In genomic region chr15:31362121-31362520, GRCh38 we compare ENCODE assay signal across 10 cellular contexts. TPM values are rescaled to one million over a fixed set of nuclear protein-coding genes. Genes with fewer than 3 reads are reported as not detected.
DNase-seq lines count a peak whose midpoint lies in the region; ATAC-seq, FAIRE-seq and TF ChIP-seq lines count a peak whose summit lies in the region.
"Had no signal": no experiment of that assay in that cellular context is flagged by ENCODE, and none has a peak within 500 bp of the region (broad histone marks: within the 10 kb centered on the region; RNA-seq: fewer than 3 reads in every experiment).

No MANE protein-coding gene starts in this region.

- FAIRE-seq in small intestine (lab: Jason Lieb, UNC) = no peak

- H3K79me2 ChIP-seq in OCI-LY7 (ENCODE audit: insufficient read depth, low read depth, low read length) = peaks cover 86% of the 10 kb centered on the region

- H3K27ac ChIP-seq in OCI-LY7 (ENCODE audit: low read depth, low read length, poor library complexity, severe bottlenecking) (peak overlapping the region; percentile 98), small intestine (ENCODE audit: low read depth in 1 of 2, low read length in 1 of 2) (peak overlapping the region; percentile 88 to 96)

- 36 to 46% (median 44%) methylated on average over 4 of the region's 4 CpGs for WGBS in small intestine, 3 donors

- TF ChIP-seq CTCF in OCI-LY7 (conservative IDR thresholded peaks at IDR 0.05; ENCODE audit: low read length) = no peak

- BruUV-seq in OCI-LY7 (replicated peaks; lab: Mats Ljungman, UMichigan) = no TSS peak

- POLR2A ChIA-PET in OCI-LY7 (lab: Charles Lee) = interaction anchor here (1.0 to 2.6 kb wide), 3 partner anchors 10 to 36 kb away, joined by 4 to 10 read pairs (median 6); no protein-coding TSS in a partner anchor

- peak overlapping the region; percentile 97 for H3K4me2 ChIP-seq in OCI-LY7 (ENCODE audit: low read length)
- H3K4me2 ChIP-seq: SK-N-SH had no signal

- no peak for ATAC-seq in HG02885 (IDR thresholded peaks at IDR 0.05; ENCODE audit: poor library complexity, unreplicated experiment)

- H3K4me1 ChIP-seq in OCI-LY7 (ENCODE audit: insufficient read depth, low read length, poor library complexity, severe bottlenecking) = peaks cover 98% of the 10 kb centered on the region
- H3K4me1 ChIP-seq in small intestine (ENCODE audit: control insufficient read depth in 2 of 2, insufficient read depth in 1 of 2, low read depth in 1 of 2, low read length in 1 of 2) = peaks cover 24 to 49% of the 10 kb centered on the region in 2 donors

- intact Hi-C loops in OCI-LY7 (cut with micrococcal nuclease; ENCODE audit: unreplicated experiment) = no loop called here

- DNase-seq in NCI-H2171 treated with DMSO at 0.1 percent for 48 hours (lab: John Stamatoyannopoulos, UW) = peak; percentile 43
- DNase-seq in NCI-H2171 (lab: John Stamatoyannopoulos, UW) = no peak
- no peak for DNase-seq in OCI-LY7 (ENCODE audit: low spot score)
- peak; percentile 58 for DNase-seq in erythroblast (lab: John Stamatoyannopoulos, UW)
- no peak for DNase-seq in small intestine
- DNase-seq in COR-L47 (lab: John Stamatoyannopoulos, UW) = no peak
- no peak for DNase-seq in NCI-H1436 treated with DMSO at 0.1 percent for 48 hours (lab: John Stamatoyannopoulos, UW)
- DNase-seq: NCI-H1436 had no signal

- H3K4me3 ChIP-seq in OCI-LY7 (ENCODE audit: low read depth, low read length, poor library complexity, severe bottlenecking) = peak overlapping the region; percentile 61
- H3K4me3 ChIP-seq in small intestine (ENCODE audit: low read depth in 1 of 2, low read length in 2 of 2) = no peak overlapping the region

- peaks cover 4% of the 10 kb centered on the region; the same call in 1 of the 2 replicates for H4K20me1 ChIP-seq in OCI-LY7 (ENCODE audit: insufficient read depth, low read length)

- no peaks in the 10 kb centered on the region for H3K27me3 ChIP-seq in small intestine (ENCODE audit: control insufficient read depth in 2 of 2, insufficient read depth in 2 of 2, low read length in 2 of 2)

- H3K36me3 ChIP-seq in OCI-LY7 (ENCODE audit: insufficient read depth, low read length) = peaks cover 22% of the 10 kb centered on the region; the same call in 1 of the 2 replicates
- H3K36me3 ChIP-seq in small intestine (ENCODE audit: control insufficient read depth in 2 of 2, insufficient read depth in 2 of 2, low read length in 2 of 2) = no peaks in the 10 kb centered on the region

- CTCF ChIA-PET in OCI-LY7 (lab: Charles Lee; ENCODE audit: unreplicated experiment) = interaction anchor here (1.2 kb wide), 1 partner anchor 96 kb away, joined by 3 read pairs; no protein-coding TSS in a partner anchor

- no peak for TF ChIP-seq POLR2A in erythroblast (IDR thresholded peaks at IDR 0.05; ENCODE audit: low read length)

- H3K9me2 ChIP-seq in OCI-LY7 (ENCODE audit: insufficient read depth, low read length) = no peaks in the 10 kb centered on the region
- H3K9me2 ChIP-seq: SK-N-SH had no signal

- no peak overlapping the region for H2AFZ ChIP-seq in OCI-LY7 (ENCODE audit: low read length)

- no peaks in the 10 kb centered on the region for H3K9me3 ChIP-seq in OCI-LY7 (ENCODE audit: low read length)
- no peaks in the 10 kb centered on the region for H3K9me3 ChIP-seq in small intestine (ENCODE audit: control insufficient read depth, low read depth)
- H3K9me3 ChIP-seq: SK-N-SH had no signal

RNA-seq across cellular contexts. Expression of gene KLF13, which starts 35.5 kb away (rescaled TPM):
- 62.0 and 64.6 TPM in 2 replicates for total RNA-seq in OCI-LY7 (2014; rRNA removed; shearing (Covaris generic))
- total RNA-seq in OCI-LY7 (2022) = 62.6 and 63.2 TPM in 2 replicates
- polyA plus RNA-seq in small intestine = 10 to 100 TPM; 50.6 to 61.3 (median 51.9) TPM

Comparison
In these comparisons a context has a peak if more than half of its experiments do, and no peak if none do; other contexts are left out.
1. DNase-seq: peak in NCI-H2171 treated with DMSO at 0.1 percent for 48 hours (single experiment) and erythroblast (2 of 2); none in NCI-H2171 (single experiment), OCI-LY7 (single experiment), small intestine (single experiment), COR-L47 (single experiment) and NCI-H1436 treated with DMSO at 0.1 percent for 48 hours (single experiment).